Comparison of ENCODE assay signal across 25 cellular contexts in genomic region chr5:55592388-55593114, GRCh38. TPM values are rescaled to one million over a fixed set of nuclear protein-coding genes. Genes with fewer than 3 reads are reported as not detected.
DNase-seq lines count a peak whose midpoint lies in the region; ATAC-seq and TF ChIP-seq lines count a peak whose summit lies in the region.
"Had no signal": no experiment of that assay in that cellular context is flagged by ENCODE, and none has a peak within 500 bp of the region (broad histone marks: within the 10 kb centered on the region; RNA-seq: fewer than 3 reads in every experiment).

No MANE protein-coding gene starts in this region.

- intact Hi-C loops in heart right ventricle (cut with DNase I) (loop anchor here in 4 of 10 donors (10.0 kb wide), 4 partner anchors 58 to 168 kb away; partner anchors contain the start of gene PLPP1 (in 1 of the 4)), Right ventricle myocardium superior (cut with DNase I) (no loop called here), prostate gland (cut with DNase I) (no loop called here)

- H3K9me3 ChIP-seq in heart right ventricle (peaks cover 0 to 4% (median 0%) of the 10 kb centered on the region in 11 donors), RWPE2 (ENCODE audit: severe bottlenecking) (no peaks in the 10 kb centered on the region), prostate gland (no peaks in the 10 kb centered on the region)
- H3K9me3 ChIP-seq: BLaER1 treated with 17β-estradiol and CSF1 and Interleukin-3, amounts not matched to agents 10 nM and 100 nM; gastrocnemius medialis; MG63; pancreas; upper lobe of right lung had no signal

- H3K4me3 ChIP-seq in heart right ventricle = no peak overlapping the region
- no peak overlapping the region for H3K4me3 ChIP-seq in RWPE2 (ENCODE audit: severe bottlenecking)
- H3K4me3 ChIP-seq in coronary artery = no peak overlapping the region
- no peak overlapping the region for H3K4me3 ChIP-seq in prostate gland
- H3K4me3 ChIP-seq: BLaER1 treated with 17β-estradiol and CSF1 and Interleukin-3, amounts not matched to agents 10 nM and 100 nM; gastrocnemius medialis; MG63; pancreas; upper lobe of right lung had no signal

- no peaks in the 10 kb centered on the region for H3K27me3 ChIP-seq in heart right ventricle
- H3K27me3 ChIP-seq in RWPE2 (ENCODE audit: insufficient read depth, poor library complexity, severe bottlenecking) = no peaks in the 10 kb centered on the region
- no peaks in the 10 kb centered on the region for H3K27me3 ChIP-seq in prostate gland (replicated peaks; ENCODE audit: insufficient read depth)
- H3K27me3 ChIP-seq: BLaER1 treated with 17β-estradiol and CSF1 and Interleukin-3, amounts not matched to agents 10 nM and 100 nM; gastrocnemius medialis; MG63; pancreas; upper lobe of right lung had no signal

- no peak for TF ChIP-seq POLR2A in prostate gland (IDR thresholded peaks at IDR 0.05)

- TF ChIP-seq CTCF in heart right ventricle (IDR thresholded peaks at IDR 0.05) (no peak), RWPE2 (IDR thresholded peaks at IDR 0.05; ENCODE audit: poor library complexity, severe bottlenecking) (no peak), coronary artery (IDR thresholded peaks at IDR 0.05) (no peak), prostate gland (IDR thresholded peaks at IDR 0.05) (no peak)

- H3K36me3 ChIP-seq in heart right ventricle (no peaks in the 10 kb centered on the region), RWPE2 (ENCODE audit: low read depth) (no peaks in the 10 kb centered on the region), prostate gland (no peaks in the 10 kb centered on the region)
- H3K36me3 ChIP-seq: BLaER1 treated with 17β-estradiol and CSF1 and Interleukin-3, amounts not matched to agents 10 nM and 100 nM; gastrocnemius medialis; MG63; pancreas; upper lobe of right lung; WERI-Rb-1 had no signal

- 92 to 94% methylated on average over 5 of the region's 5 CpGs for WGBS in heart right ventricle, 2 donors
- WGBS in prostate gland = 42% methylated on average over 5 of the region's 5 CpGs

- H3K27ac ChIP-seq in heart right ventricle = peak overlapping the region in 6 of 10 donors; percentile 3 to 85 (median 42)
- H3K27ac ChIP-seq in RWPE2 (ENCODE audit: poor library complexity, severe bottlenecking) = peak overlapping the region; percentile 13
- H3K27ac ChIP-seq in coronary artery = peak overlapping the region; percentile 21 to 67
- peak overlapping the region; percentile 50 to 58 for H3K27ac ChIP-seq in prostate gland
- H3K27ac ChIP-seq: BLaER1 treated with 17β-estradiol and CSF1 and Interleukin-3, amounts not matched to agents 10 nM and 100 nM; pancreas; upper lobe of right lung; WERI-Rb-1 had no signal

- ATAC-seq in heart right ventricle = no peak
- ATAC-seq in Right ventricle myocardium superior (ENCODE audit: poor library complexity) = no peak
- ATAC-seq in RWPE2 (ENCODE audit: low read depth) = no peak; the same call in 2 of the 3 replicates
- no peak for ATAC-seq in GM21528 (IDR thresholded peaks at IDR 0.05; ENCODE audit: low FRiP score, unreplicated experiment)
- no peak for ATAC-seq in HG02678 (IDR thresholded peaks at IDR 0.05; ENCODE audit: unreplicated experiment)
- ATAC-seq: natural killer cell, pancreas, upper lobe of right lung had no signal

- H3K4me1 ChIP-seq in heart right ventricle (peaks cover 9 to 56% (median 20%) of the 10 kb centered on the region in 9 donors), RWPE2 (ENCODE audit: insufficient read depth, poor library complexity, severe bottlenecking) (peaks cover 17% of the 10 kb centered on the region), prostate gland (replicated peaks) (peaks cover 1% of the 10 kb centered on the region)

- DNase-seq in heart right ventricle = no peak
- no peak for DNase-seq in Right ventricle myocardium superior
- DNase-seq in RWPE2 (ENCODE audit: low spot score) = no peak
- no peak for DNase-seq in coronary artery (ENCODE audit: low spot score)
- no peak for DNase-seq in prostate gland (ENCODE audit: low spot score)
- DNase-seq in anterior cingulate cortex (lab: John Stamatoyannopoulos, UW) = no peak
- DNase-seq: activated CD4-positive, alpha-beta T cell treated with anti-CD3 and anti-CD28 coated beads, Interleukin-2, amount 10 ng/mL, durations not matched to agents 7 days and 5 days; activated CD8-positive, alpha-beta memory T cell treated with anti-CD3 and anti-CD28 coated beads, Interleukin-2, amount 50 U/mL, for 4 hours; gastrocnemius medialis; hypothalamus; immature natural killer cell; midbrain; natural killer cell; NCI-H2029; NCI-H774; pancreas; stimulated activated CD4-positive, alpha-beta T cell treated with anti-CD3 and anti-CD28 coated beads, Interleukin-2, amount 100 ng/mL, for 48 hours; SW 1271; T-helper 9 cell; upper lobe of right lung had no signal

RNA-seq across cellular contexts. Expression of gene PLPP1, which starts 57.8 kb away (rescaled TPM):
- total RNA-seq in heart right ventricle = 100 to 1,000 TPM in 1 of 10 donors, 10 to 100 TPM in 9; 58.7 to 111 (median 75.4) TPM
- 100 to 1,000 TPM in 1 of 2 donors, 10 to 100 TPM in 1; 90.2 to 110 TPM for polyA plus RNA-seq in heart right ventricle
- 75.9 TPM for total RNA-seq in Right ventricle myocardium superior
- 1,000 to 10,000 TPM in 1 of 2 donors, 100 to 1,000 TPM in 1; 823 to 5,059 TPM for total RNA-seq in prostate gland

Comparison
In these comparisons a context has a peak if more than half of its experiments do, and no peak if none do; other contexts are left out.
1. RNA of gene PLPP1, which starts 57.8 kb away (total RNA-seq): 823 to 5,059 TPM in prostate gland; 75.9 TPM in Right ventricle myocardium superior (single experiment) and 58.7 to 111 TPM in heart right ventricle; every median in the first group is over 4 times any median in the second.
2. Peak in every context shown above with its lines, with median percentiles within 50 percentile points of each other: H3K27ac ChIP-seq.